In genomic region chr4:41455215-41455614, GRCh38 we compare ENCODE assay signal across 17 cellular contexts.
A peak's percentile ranks its signal among the peaks of the same experiment; 100 is the strongest.
DNase-seq lines count a peak whose midpoint lies in the region; ATAC-seq and TF ChIP-seq lines count a peak whose summit lies in the region.
"Had no signal": no experiment of that assay in that cellular context is flagged by ENCODE, and none has a peak within 500 bp of the region (broad histone marks: within the 10 kb centered on the region; RNA-seq: fewer than 3 reads in every experiment).

No MANE protein-coding gene starts in this region.

- no peaks in the 10 kb centered on the region for H3K27me3 ChIP-seq in HUES48 (ENCODE audit: control insufficient read depth, insufficient read depth, low read length)
- H3K27me3 ChIP-seq: right lobe of liver had no signal

- TF ChIP-seq CTCF in RWPE1 (conservative IDR thresholded peaks at IDR 0.05; ENCODE audit: low read depth) = no peak
- TF ChIP-seq CTCF in mucosa of descending colon (IDR thresholded peaks at IDR 0.05) = no peak

- POLR2A ChIA-PET in RWPE1 (lab: Yijun Ruan, JAX; ENCODE audit: low non-redundant PET) = no interaction called here

- H3K4me3 ChIP-seq in HUES48 (ENCODE audit: low read depth, low read length) = no peak overlapping the region
- H3K4me3 ChIP-seq in mucosa of descending colon = no peak overlapping the region
- H3K4me3 ChIP-seq: right lobe of liver had no signal

- H3K9ac ChIP-seq in HUES48 (ENCODE audit: low read depth, low read length) = no peak overlapping the region

- H3K27ac ChIP-seq in HUES48 (ENCODE audit: low read depth, low read length) (peak overlapping the region; percentile 24), RWPE1 (no peak overlapping the region)
- H3K27ac ChIP-seq: 22Rv1, foreskin keratinocyte, right lobe of liver had no signal

- peak; percentile 23 for ATAC-seq in mucosa of descending colon
- ATAC-seq: foreskin keratinocyte, HepG2, right lobe of liver, T-cell had no signal

- intact Hi-C loops in mucosa of descending colon (cut with DNase I, micrococcal nuclease) = no loop called here

- CTCF ChIA-PET in RWPE1 (lab: Yijun Ruan, JAX) = no interaction called here

- DNase-seq in DMS 273 (lab: John Stamatoyannopoulos, UW; ENCODE audit: unreplicated experiment) (peak; percentile 9), DMS 273 treated with DMSO at 0.1 percent for 48 hours (lab: John Stamatoyannopoulos, UW) (no peak), RWPE1 (ENCODE audit: low spot score) (peak; percentile 57), mucosa of descending colon (peak in 1 of 3 donors; percentile 9), iPS-NIHi7 (ENCODE audit: extremely low spot score) (no peak), NCI-H2107 (lab: John Stamatoyannopoulos, UW) (no peak), NCI-H187 treated with DMSO at 0.1 percent for 48 hours (lab: John Stamatoyannopoulos, UW) (no peak)
- DNase-seq: activated B cell treated with CpG ODN at 0.5 μM for 24 hours; activated CD8-positive, alpha-beta memory T cell treated with anti-CD3 and anti-CD28 coated beads for 24 hours; MV-4-11; right lobe of liver; stimulated activated CD4-positive, alpha-beta T cell treated with anti-CD3 and anti-CD28 coated beads, Interleukin-2, amount 100 ng/mL, for 48 hours; T-cell had no signal

- H3K36me3 ChIP-seq in HUES48 (ENCODE audit: control insufficient read depth, insufficient read depth, low read length) (no peaks in the 10 kb centered on the region), mucosa of descending colon (ENCODE audit: low read depth) (no peaks in the 10 kb centered on the region)
- H3K36me3 ChIP-seq: right lobe of liver had no signal

- peaks cover 47% of the 10 kb centered on the region for H3K4me1 ChIP-seq in HUES48 (ENCODE audit: control insufficient read depth, insufficient read depth, low read length)
- no peaks in the 10 kb centered on the region for H3K4me1 ChIP-seq in mucosa of descending colon (ENCODE audit: low read depth)
- H3K4me1 ChIP-seq: foreskin keratinocyte, right lobe of liver had no signal

- H3K9me3 ChIP-seq in HUES48 (ENCODE audit: control insufficient read depth, insufficient read depth, low read length) (no peaks in the 10 kb centered on the region), mucosa of descending colon (no peaks in the 10 kb centered on the region)
- H3K9me3 ChIP-seq: right lobe of liver had no signal

Comparison
In these comparisons a context has a peak if more than half of its experiments do, and no peak if none do; other contexts are left out.
1. DNase-seq: peak in DMS 273 (single experiment) and RWPE1 (single experiment); none in DMS 273 treated with DMSO at 0.1 percent for 48 hours (single experiment), iPS-NIHi7 (single experiment), NCI-H2107 (single experiment) and NCI-H187 treated with DMSO at 0.1 percent for 48 hours (single experiment).